8 cellular contexts compared by ENCODE assay signal in genomic region chr2:226797989-226798421, GRCh38. TPM values are rescaled to one million over a fixed set of nuclear protein-coding genes. Genes with fewer than 3 reads are reported as not detected.
DNase-seq lines count a peak whose midpoint lies in the region; ATAC-seq and TF ChIP-seq lines count a peak whose summit lies in the region.

No MANE protein-coding gene starts in this region.

- WGBS in mesendoderm (ENCODE audit: extremely low coverage, insufficient coverage, low lambda C conversion rate) = no CpG with 5 or more reads among the region's 23 CpGs

- H2BK120ac ChIP-seq in mesendoderm (ENCODE audit: low read depth, low read length) = no peak overlapping the region

- H2AK5ac ChIP-seq in mesendoderm (ENCODE audit: low read length) = no peak overlapping the region

- H3K36me3 ChIP-seq in mesendoderm (ENCODE audit: control insufficient read depth, insufficient read depth, low read length) (peaks cover 2% of the 10 kb centered on the region), uterus (no peaks in the 10 kb centered on the region)

- peak overlapping the region; percentile 83 for H3K4me2 ChIP-seq in mesendoderm (ENCODE audit: low read length)

- H3K79me2 ChIP-seq in mesendoderm (ENCODE audit: control insufficient read depth, insufficient read depth, low read length) = peaks cover 53% of the 10 kb centered on the region

- H3K23ac ChIP-seq in mesendoderm (ENCODE audit: low read length) = peak overlapping the region; percentile 72

- peak overlapping the region; percentile 91 for H3K56ac ChIP-seq in mesendoderm (ENCODE audit: low read length)

- intact Hi-C loops in uterus (cut with DNase I; ENCODE audit: low total_unique reads) = loop anchor here (5.0 to 10.0 kb wide), 2 partner anchors 163 to 681 kb away; no protein-coding TSS in a partner anchor

- no peaks in the 10 kb centered on the region for H3K36me3 Mint-ChIP-seq in activated T-cell treated with anti-CD3 and anti-CD28 coated beads, Interleukin-2, amount 50 U/mL, for 72 hours (ENCODE audit: insufficient read depth in 2 of 2)
- peaks cover 5% of the 10 kb centered on the region for H3K36me3 Mint-ChIP-seq in chondrocyte (ENCODE audit: low read depth)

- H4K5ac ChIP-seq in mesendoderm (ENCODE audit: low read length) = no peak overlapping the region

- peak overlapping the region; percentile 35 for H2BK5ac ChIP-seq in mesendoderm (ENCODE audit: low read length)

- peak overlapping the region; percentile 84 for H3K9ac ChIP-seq in mesendoderm (ENCODE audit: low read length)

- H3K4me1 ChIP-seq in mesendoderm (ENCODE audit: control insufficient read depth, low read depth, low read length) = peaks cover 8% of the 10 kb centered on the region
- no peaks in the 10 kb centered on the region for H3K4me1 ChIP-seq in uterus

- H3K27me3 Mint-ChIP-seq in activated T-cell treated with anti-CD3 and anti-CD28 coated beads, Interleukin-2, amount 50 U/mL, for 72 hours (ENCODE audit: low read depth) = peaks cover 7% of the 10 kb centered on the region
- no peaks in the 10 kb centered on the region for H3K27me3 Mint-ChIP-seq in chondrocyte (ENCODE audit: low read depth)

- no peak overlapping the region for H2BK15ac ChIP-seq in mesendoderm (replicated peaks; ENCODE audit: low read depth)

- no peaks in the 10 kb centered on the region for H3K9me3 ChIP-seq in uterus

- H3K27me3 ChIP-seq in mesendoderm (ENCODE audit: insufficient read depth, low read length, poor library complexity) = no peaks in the 10 kb centered on the region
- no peaks in the 10 kb centered on the region for H3K27me3 ChIP-seq in uterus

- H3K79me1 ChIP-seq in mesendoderm (ENCODE audit: low read length) = peaks cover 7% of the 10 kb centered on the region

- no peak for TF ChIP-seq POLR2A in uterus (IDR thresholded peaks at IDR 0.05)

- H3K4me1 Mint-ChIP-seq in activated T-cell treated with anti-CD3 and anti-CD28 coated beads, Interleukin-2, amount 50 U/mL, for 72 hours (ENCODE audit: low read depth) = peaks cover 55% of the 10 kb centered on the region
- H3K4me1 Mint-ChIP-seq in chondrocyte (ENCODE audit: low read depth) = peaks cover 50% of the 10 kb centered on the region

- ATAC-seq in activated T-cell treated with anti-CD3 and anti-CD28 coated beads, Interleukin-2, amount 50 U/mL, for 72 hours (replicated peaks in 1 of 2) = no peak

- no peak overlapping the region for H3K18ac ChIP-seq in mesendoderm (ENCODE audit: low read length)

- H3K4me3 Mint-ChIP-seq in activated T-cell treated with anti-CD3 and anti-CD28 coated beads, Interleukin-2, amount 50 U/mL, for 72 hours = peak overlapping the region; percentile 76 to 92
- H3K4me3 Mint-ChIP-seq in chondrocyte (ENCODE audit: unreplicated experiment) = peak overlapping the region; percentile 79

- no peak for DNase-seq in activated T-cell treated with anti-CD3 and anti-CD28 coated beads, Interleukin-2, amount 50 U/mL, for 72 hours
- DNase-seq in activated T-cell treated with anti-CD3 and anti-CD28 coated beads for 4 hours (no peak), chondrocyte (ENCODE audit: low spot score) (no peak), mesendoderm (no peak), uterus (no peak), ureter (ENCODE audit: low spot score) (no peak)
- DNase-seq in stimulated activated CD4-positive, alpha-beta T cell treated with anti-CD3 and anti-CD28 coated beads, Interleukin-4, amount 100 ng/mL, for 24 hours = no peak
- no peak for DNase-seq in activated CD4-positive, CD25-positive, alpha-beta regulatory T cell (lab: John Stamatoyannopoulos, UW)

- no peaks in the 10 kb centered on the region for H3K9me3 Mint-ChIP-seq in activated T-cell treated with anti-CD3 and anti-CD28 coated beads, Interleukin-2, amount 50 U/mL, for 72 hours
- H3K9me3 Mint-ChIP-seq in chondrocyte (ENCODE audit: low read depth) = no peaks in the 10 kb centered on the region

- H3K27ac ChIP-seq in mesendoderm (ENCODE audit: low read depth, low read length) (no peak overlapping the region), uterus (peak overlapping the region; percentile 93 to 96)

- TF ChIP-seq CTCF in chondrocyte (IDR thresholded peaks at IDR 0.05) (no peak), uterus (IDR thresholded peaks at IDR 0.05) (no peak)

- H4K8ac ChIP-seq in mesendoderm (ENCODE audit: low read depth, low read length) = no peak overlapping the region

- H3K4ac ChIP-seq in mesendoderm (ENCODE audit: low read depth, low read length) = no peak overlapping the region

- no peak overlapping the region for H3K27ac Mint-ChIP-seq in activated T-cell treated with anti-CD3 and anti-CD28 coated beads, Interleukin-2, amount 50 U/mL, for 72 hours
- no peak overlapping the region for H3K27ac Mint-ChIP-seq in chondrocyte (ENCODE audit: unreplicated experiment)

- H3K4me3 ChIP-seq in mesendoderm (ENCODE audit: low read length) = peak overlapping the region; percentile 19
- peak overlapping the region; percentile 67 to 69 for H3K4me3 ChIP-seq in uterus

RNA-seq across cellular contexts. Expression of gene IRS1, which starts 1.6 kb away (rescaled TPM):
- total RNA-seq in activated T-cell treated with anti-CD3 and anti-CD28 coated beads, Interleukin-2, amount 50 U/mL, for 72 hours = 1 to 10 TPM; 2.8 to 4.6 TPM
- total RNA-seq in chondrocyte (5.8 to 12.4 TPM (median 12.0 TPM) in 3 replicates), uterus (10 to 100 TPM; 11.5 to 54.2 (median 29.5) TPM), ureter (40.0 TPM)
- 11.7 TPM for polyA plus RNA-seq in mesendoderm (2013, experiment 1 of 2)
- polyA plus RNA-seq in mesendoderm (2013, experiment 2 of 2) = 11.3 TPM

RNA-seq across cellular contexts. Expression of gene RHBDD1, which starts 37.8 kb away (rescaled TPM):
- total RNA-seq in activated T-cell treated with anti-CD3 and anti-CD28 coated beads, Interleukin-2, amount 50 U/mL, for 72 hours = 10 to 100 TPM; 47.2 to 49.4 TPM
- total RNA-seq in chondrocyte (28.8 to 33.6 TPM (median 30.0 TPM) in 3 replicates), uterus (10 to 100 TPM; 19.5 to 91.5 (median 47.3) TPM), ureter (78.5 TPM)
- polyA plus RNA-seq in mesendoderm (2013, experiment 1 of 2) = 16.6 TPM
- polyA plus RNA-seq in mesendoderm (2013, experiment 2 of 2) = 17.8 TPM
